8 cellular contexts compared by ENCODE assay signal in the genomic region with DNA sequence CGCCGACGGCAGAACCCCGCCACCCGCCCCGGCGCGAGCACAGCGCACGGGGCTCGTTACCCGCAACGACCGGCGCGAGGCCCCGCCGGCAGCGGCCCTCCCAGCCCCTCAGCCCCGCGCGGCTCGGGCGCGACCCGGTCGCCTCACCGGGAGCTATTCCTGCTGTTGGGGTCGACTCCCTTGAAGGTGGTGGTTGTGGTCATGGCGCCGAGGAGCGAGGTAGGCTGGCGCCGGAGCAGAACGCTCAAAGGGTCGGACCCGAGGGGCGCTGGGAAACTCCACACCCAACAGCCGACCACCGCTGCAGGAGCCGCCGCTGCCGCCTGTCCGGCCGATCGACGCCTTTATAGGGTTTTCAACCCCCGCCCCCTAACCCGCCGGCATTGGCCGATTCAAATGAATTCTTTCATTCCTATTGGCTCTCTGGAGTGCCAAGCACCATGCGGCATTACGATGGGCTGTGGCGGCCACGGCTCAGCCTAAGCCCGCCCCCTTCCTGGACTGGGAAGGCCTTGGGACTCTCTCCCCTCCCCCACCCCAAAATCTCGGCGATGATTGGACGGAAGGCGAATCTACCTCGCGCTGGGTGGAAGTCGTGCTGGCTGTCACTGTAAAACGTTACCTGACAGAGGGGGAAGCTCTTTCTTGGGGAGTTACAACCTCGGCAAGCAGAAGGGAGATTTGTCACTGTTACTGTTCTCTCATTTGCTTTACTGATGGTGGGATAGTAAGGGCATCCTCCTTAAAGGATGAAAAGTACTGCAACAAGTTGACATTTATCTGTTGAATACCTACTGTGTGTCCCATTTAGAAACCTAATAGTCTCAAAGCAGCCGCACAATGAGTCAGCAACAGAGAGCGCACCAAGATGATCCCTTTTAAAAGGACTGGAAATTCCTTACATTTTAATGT.
DNase-seq lines count a peak whose midpoint lies in the region; ATAC-seq lines count a peak whose summit lies in the region.

A gene with protein sequence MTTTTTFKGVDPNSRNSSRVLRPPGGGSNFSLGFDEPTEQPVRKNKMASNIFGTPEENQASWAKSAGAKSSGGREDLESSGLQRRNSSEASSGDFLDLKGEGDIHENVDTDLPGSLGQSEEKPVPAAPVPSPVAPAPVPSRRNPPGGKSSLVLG (minus strand): TSS at position 318 of the 912 bp plus-strand sequence. CDS start 115 bp downstream, at position 203.

- peak; percentile 95 for ATAC-seq in GM19023 (IDR thresholded peaks at IDR 0.05; ENCODE audit: unreplicated experiment)
- ATAC-seq in HG03280 (IDR thresholded peaks at IDR 0.05; ENCODE audit: unreplicated experiment), result peak; percentile 95

- DNase-seq in AG08396 (ENCODE audit: low spot score) (peak; percentile 98), NCI-H345 treated with DMSO at 0.1 percent for 48 hours (lab: John Stamatoyannopoulos, UW; ENCODE audit: unreplicated experiment) (peak; percentile 99), islet precursor cell (peak; percentile 100)
- peak; percentile 95 to 97 (median 96) for DNase-seq in activated CD4-positive, CD25-positive, alpha-beta regulatory T cell (lab: John Stamatoyannopoulos, UW)
- peak; percentile 96 for DNase-seq in central memory CD4-positive, alpha-beta T cell
- DNase-seq in stimulated activated CD4-positive, alpha-beta T cell treated with anti-CD3 and anti-CD28 coated beads, Interleukin-12 subunit alpha, Interleukin-12 subunit beta, amount 100 ng/mL, for 48 hours (ENCODE audit: low read depth in 2 of 3, low spot score in 1 of 3), result peak; percentile 98 to 99 (median 98)

Comparison
In these comparisons a context has a peak if more than half of its experiments do, and no peak if none do; other contexts are left out.
1. Peak in every context shown above with its lines: DNase-seq and ATAC-seq.